Comparison of ENCODE assay signal across 8 cellular contexts in the genomic region with DNA sequence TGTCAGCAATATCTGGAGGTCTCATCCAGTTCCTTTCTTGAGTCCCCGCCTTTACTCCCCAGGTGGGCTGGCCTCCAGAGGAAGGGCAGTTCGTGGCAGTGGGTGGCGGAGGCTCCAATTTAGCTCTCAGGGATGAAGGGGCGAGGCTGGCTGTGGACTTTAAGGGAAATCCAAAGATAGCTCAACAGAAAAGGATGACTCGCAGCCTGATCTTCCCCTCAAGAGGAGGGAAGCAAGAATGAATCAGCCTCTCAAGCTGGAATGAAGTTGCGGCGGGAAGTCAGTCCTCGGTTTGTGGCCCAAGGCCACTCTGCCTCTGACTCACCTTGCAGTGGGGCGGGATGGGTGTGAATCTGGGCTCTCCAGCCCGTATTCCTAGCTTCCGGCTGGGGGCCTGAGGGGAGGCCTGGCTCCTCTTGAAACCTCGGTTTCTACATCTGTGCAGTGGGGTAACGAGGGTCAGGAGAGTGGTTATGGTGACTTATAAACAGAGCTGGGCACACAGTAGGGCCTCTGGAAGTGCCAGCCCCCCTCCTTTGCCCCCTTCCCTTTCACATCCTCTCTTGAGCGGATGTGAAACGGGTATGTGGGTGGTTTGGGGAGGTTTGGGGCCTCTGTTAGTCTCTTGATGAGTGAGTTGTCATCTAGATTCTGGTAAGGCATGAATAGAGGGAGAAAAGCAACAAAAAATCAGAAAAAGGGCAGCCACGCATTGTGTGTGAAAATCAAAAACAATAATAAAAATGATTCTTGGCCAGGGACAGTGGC. TPM values are rescaled to one million over a fixed set of nuclear protein-coding genes. Genes with fewer than 3 reads are reported as not detected.
DNase-seq lines count a peak whose midpoint lies in the region; ATAC-seq and TF ChIP-seq lines count a peak whose summit lies in the region.

No MANE protein-coding gene starts in this region.

- H3K36me3 Mint-ChIP-seq in CD8-positive, alpha-beta memory T cell, result peaks cover 0 to 25% (median 1%) of the 10 kb centered on the region in 3 donors

- H3K36me3 ChIP-seq in CD8-positive, alpha-beta memory T cell (ENCODE audit: insufficient read depth, low read length), result peaks cover 15% of the 10 kb centered on the region
- H3K36me3 ChIP-seq in osteoblast (ENCODE audit: insufficient read depth, low read length) (no peaks in the 10 kb centered on the region), upper lobe of right lung (no peaks in the 10 kb centered on the region)

- peak overlapping the region; percentile 84 to 99 (median 90) for H3K27ac Mint-ChIP-seq in CD8-positive, alpha-beta memory T cell

- H3K4me1 Mint-ChIP-seq in CD8-positive, alpha-beta memory T cell, result peaks cover 35 to 42% (median 36%) of the 10 kb centered on the region in 3 donors

- H3K27ac ChIP-seq in CD8-positive, alpha-beta memory T cell (ENCODE audit: low read depth, low read length), result peak overlapping the region; percentile 57
- peak overlapping the region; percentile 89 for H3K27ac ChIP-seq in osteoblast (ENCODE audit: low read depth, low read length)
- H3K27ac ChIP-seq in upper lobe of right lung, result peak overlapping the region; percentile 47

- peak overlapping the region; percentile 27 for H3K4me3 ChIP-seq in CD8-positive, alpha-beta memory T cell (ENCODE audit: low read length)
- H3K4me3 ChIP-seq in osteoblast (ENCODE audit: insufficient read depth, low read length) (peak overlapping the region; percentile 9), upper lobe of right lung (no peak overlapping the region)

- no peaks in the 10 kb centered on the region for H3K27me3 ChIP-seq in CD8-positive, alpha-beta memory T cell (ENCODE audit: insufficient read depth, low read length, poor library complexity, severe bottlenecking)
- H3K27me3 ChIP-seq in osteoblast (ENCODE audit: insufficient read depth, low read length) (no peaks in the 10 kb centered on the region), upper lobe of right lung (no peaks in the 10 kb centered on the region)

- H3K4me2 ChIP-seq in osteoblast (ENCODE audit: insufficient read depth, low read length), result peak overlapping the region; percentile 52

- H3K9me3 ChIP-seq in CD8-positive, alpha-beta memory T cell (ENCODE audit: low read length), result no peaks in the 10 kb centered on the region
- H3K9me3 ChIP-seq in osteoblast (ENCODE audit: low read depth, low read length) (no peaks in the 10 kb centered on the region), upper lobe of right lung (no peaks in the 10 kb centered on the region)

- no peaks in the 10 kb centered on the region for H4K20me1 ChIP-seq in osteoblast (ENCODE audit: insufficient read depth, low read length)

- intact Hi-C loops in upper lobe of right lung (cut with DNase I), result no loop called here

- POLR2A ChIA-PET in CD8-positive, alpha-beta memory T cell (lab: Charles Lee), result interaction anchor here (1.0 to 1.6 kb wide), 2 partner anchors 10 to 97 kb away, joined by 4 to 19 read pairs; partner anchors contain the start of gene SMG9

- H3K79me2 ChIP-seq in osteoblast (ENCODE audit: insufficient read depth, low read length), result no peaks in the 10 kb centered on the region

- TF ChIP-seq CTCF in osteoblast (IDR thresholded peaks at IDR 0.05; ENCODE audit: extremely low read depth, low read depth, low read length), result no peak
- TF ChIP-seq CTCF in upper lobe of right lung (IDR thresholded peaks at IDR 0.05), result no peak

- H2AFZ ChIP-seq in osteoblast (ENCODE audit: low read length), result peak overlapping the region; percentile 75

- ATAC-seq in GM21526 (IDR thresholded peaks at IDR 0.05; ENCODE audit: low FRiP score, unreplicated experiment) (peak; percentile 55), upper lobe of right lung (peak; percentile 70)

- DNase-seq in CD8-positive, alpha-beta memory T cell, result peak; percentile 31 to 85 (median 60)
- DNase-seq in HT1080 (ENCODE audit: low read depth) (peak; percentile 99), dedifferentiated amniotic fluid mesenchymal stem cell (ENCODE audit: extremely low spot score) (peak; percentile 88), osteoblast (ENCODE audit: insufficient read length, low spot score, missing footprints) (peak; percentile 98), upper lobe of right lung (peak; percentile 73), cortex of kidney (lab: John Stamatoyannopoulos, UW) (no peak)
- DNase-seq in activated CD4-positive, alpha-beta T cell treated with anti-CD3 and anti-CD28 coated beads for 48 hours, result peak; percentile 91

- H3K4me3 Mint-ChIP-seq in CD8-positive, alpha-beta memory T cell, result peak overlapping the region; percentile 12 to 76 (median 57)

- CTCF ChIA-PET in CD8-positive, alpha-beta memory T cell (lab: Charles Lee), result interaction anchor here (0.7 to 4.5 kb wide), 8 partner anchors 12 to 170 kb away, joined by 3 to 27 read pairs (median 10); partner anchors contain the start of genes KCNN4, PLAUR and SMG9

- H3K4me1 ChIP-seq in CD8-positive, alpha-beta memory T cell (ENCODE audit: insufficient read depth, low read length), result peaks cover 35% of the 10 kb centered on the region
- peaks cover 55% of the 10 kb centered on the region for H3K4me1 ChIP-seq in osteoblast (ENCODE audit: insufficient read depth, low read length)
- H3K4me1 ChIP-seq in upper lobe of right lung, result peaks cover 22% of the 10 kb centered on the region

- H3K27me3 Mint-ChIP-seq in CD8-positive, alpha-beta memory T cell, result peaks cover 0 to 3% of the 10 kb centered on the region in 2 donors

- H3K9me3 Mint-ChIP-seq in CD8-positive, alpha-beta memory T cell, result no peaks in the 10 kb centered on the region

RNA-seq across cellular contexts. Expression of gene SMG9, which starts 10.5 kb away (rescaled TPM):
- total RNA-seq in CD8-positive, alpha-beta memory T cell, result 10 to 100 TPM; 85.8 to 91.3 TPM
- polyA plus RNA-seq in CD8-positive, alpha-beta memory T cell, result 11.0 TPM
- 29.0 and 37.5 TPM in 2 replicates for total RNA-seq in HT1080 (2014; rRNA removed; shearing (Covaris generic))
- 20.1 and 27.5 TPM in 2 replicates for polyA plus RNA-seq in HT1080 (2015; cell fraction: cytosol; rRNA removed)
- polyA plus RNA-seq in HT1080 (2015; cell fraction: nucleus; rRNA removed), result 134 and 137 TPM in 2 replicates
- total RNA-seq in osteoblast (14.5 and 17.4 TPM in 2 replicates), upper lobe of right lung (44.7 TPM)

RNA-seq across cellular contexts. Expression of gene KCNN4, which starts 15.5 kb away (rescaled TPM):
- 10 to 100 TPM; 93.8 to 97.6 TPM for total RNA-seq in CD8-positive, alpha-beta memory T cell
- polyA plus RNA-seq in CD8-positive, alpha-beta memory T cell, result 8.3 TPM
- total RNA-seq in HT1080 (2014; rRNA removed; shearing (Covaris generic)), result 108 and 120 TPM in 2 replicates
- 97.7 and 101 TPM in 2 replicates for polyA plus RNA-seq in HT1080 (2015; cell fraction: cytosol; rRNA removed)
- polyA plus RNA-seq in HT1080 (2015; cell fraction: nucleus; rRNA removed), result 290 and 312 TPM in 2 replicates
- total RNA-seq in osteoblast (6.5 and 7.2 TPM in 2 replicates), upper lobe of right lung (7.3 TPM)

RNA-seq across cellular contexts. Expression of gene LYPD5, which starts 37.0 kb away (rescaled TPM):
- under 1 TPM; 0.68 to 0.80 TPM for total RNA-seq in CD8-positive, alpha-beta memory T cell
- polyA plus RNA-seq in CD8-positive, alpha-beta memory T cell, result not detected
- total RNA-seq in HT1080 (2014; rRNA removed; shearing (Covaris generic)), result 0.07 and 0.37 TPM in 2 replicates
- not detected in 2 replicates for polyA plus RNA-seq in HT1080 (2015; cell fraction: cytosol; rRNA removed)
- polyA plus RNA-seq in HT1080 (2015; cell fraction: nucleus; rRNA removed), result not detected in 2 replicates
- total RNA-seq in osteoblast (0.29 and 0.72 TPM in 2 replicates), upper lobe of right lung (3.6 TPM)

RNA-seq across cellular contexts. Expression of gene IRGC, which starts 49.4 kb away (rescaled TPM):
- total RNA-seq in CD8-positive, alpha-beta memory T cell, result not detected
- polyA plus RNA-seq in CD8-positive, alpha-beta memory T cell, result not detected
- total RNA-seq in HT1080 (2014; rRNA removed; shearing (Covaris generic)), result not detected in 2 replicates
- not detected in 2 replicates for polyA plus RNA-seq in HT1080 (2015; cell fraction: cytosol; rRNA removed)
- polyA plus RNA-seq in HT1080 (2015; cell fraction: nucleus; rRNA removed), result not detected in 2 replicates
- total RNA-seq in osteoblast (not detected in 2 replicates), upper lobe of right lung (not detected)

Comparison
In these comparisons a context has a peak if more than half of its experiments do, and no peak if none do; other contexts are left out.
1. RNA of gene KCNN4, which starts 15.5 kb away (total RNA-seq): 108 to 120 TPM in HT1080 and 93.8 to 97.6 TPM in CD8-positive, alpha-beta memory T cell; 7.3 TPM in upper lobe of right lung (single experiment) and 6.5 to 7.2 TPM in osteoblast; every median in the first group is over 10 times any median in the second.
2. Peak in every context shown above with its lines, with median percentiles within 50 percentile points of each other: H3K27ac ChIP-seq.